ENCODE assay signal across 1 cellular context in genomic region chr7:103078231-103078630, GRCh38.
TF ChIP-seq lines count a peak whose summit lies in the region.

No MANE protein-coding gene starts in this region.

TF ChIP-seq in K562, 482 proteins besides CTCF, POLR2A, EP300 and RAD21:
- 0 out of 2 replicates have a peak, but pooled peaks have one; percentile 34 for TF ChIP-seq ZNF766 (CRISPR knock-in tag; conservative IDR thresholded peaks at IDR 0.05)
